14 cellular contexts compared by ENCODE assay signal in genomic region chr20:62539208-62539607, GRCh38.
"Had no signal": no experiment of that assay in that cellular context is flagged by ENCODE, and none has a peak within 500 bp of the region (broad histone marks: within the 10 kb centered on the region; RNA-seq: fewer than 3 reads in every experiment).

No MANE protein-coding gene starts in this region.

- H3K36me3 ChIP-seq: brain microvascular endothelial cell, left lung, upper lobe of left lung had no signal

- H3K4me3 ChIP-seq: left lung, upper lobe of left lung had no signal

- H3K9ac ChIP-seq: parathyroid adenoma had no signal

- H3K27ac ChIP-seq: brain microvascular endothelial cell, left lung, parathyroid adenoma, upper lobe of left lung had no signal

- H3K4me1 ChIP-seq: left lung, parathyroid adenoma, upper lobe of left lung had no signal

- H3K27me3 ChIP-seq: brain microvascular endothelial cell had no signal

- ATAC-seq: activated naive CD4-positive, alpha-beta T cell treated with anti-CD3 and anti-CD28 coated beads, Interleukin-2, amount 50 U/mL, for 72 hours; left lung had no signal

- DNase-seq: activated CD4-positive, alpha-beta T cell treated with anti-CD3 and anti-CD28 coated beads, Interleukin-2, amount 50 U/mL, for 4 hours; activated effector memory CD4-positive, alpha-beta T cell treated with anti-CD3 and anti-CD28 coated beads, Interleukin-2, amount 50 U/mL, for 16 hours; activated T-cell treated with anti-CD3 and anti-CD28 coated beads, Interleukin-2, amount 50 U/mL, for 24 hours; brain microvascular endothelial cell; cerebellar nuclear complex; left lung; mesenchymal stem cell; right cardiac atrium; stimulated activated CD4-positive, alpha-beta T cell treated with anti-CD3 and anti-CD28 coated beads, Interleukin-2, amount 100 ng/mL, for 24 hours; stimulated activated naive CD4-positive, alpha-beta T cell treated with Interleukin-2 at 50 U/mL for 16 hours; SW 1271 had no signal
